ENCODE assay signal across 1 cellular context in genomic region chrX:154059231-154059630, GRCh38.
TF ChIP-seq lines count a peak whose summit lies in the region.

No MANE protein-coding gene starts in this region.

TF ChIP-seq in HepG2, 621 proteins besides CTCF, POLR2A, EP300 and RAD21:
- TF ChIP-seq ATF5 (CRISPR knock-in tag; IDR thresholded peaks at IDR 0.05; ENCODE audit: low read depth) = no peak
- no peak for TF ChIP-seq ZNF839 (CRISPR knock-in tag; IDR thresholded peaks at IDR 0.05; ENCODE audit: borderline replicate concordance)
- TF ChIP-seq CAMTA2 (CRISPR knock-in tag; IDR thresholded peaks at IDR 0.05; ENCODE audit: borderline replicate concordance) = no peak
- TF ChIP-seq ZNF276 (CRISPR knock-in tag; IDR thresholded peaks at IDR 0.05; ENCODE audit: low read depth) = no peak
- no peak for TF ChIP-seq MAZ (IDR thresholded peaks at IDR 0.05; ENCODE audit: borderline replicate concordance, low read depth, low read length)
- TF ChIP-seq MAZ (CRISPR knock-in tag; IDR thresholded peaks at IDR 0.05; ENCODE audit: low read depth) = no peak
- TF ChIP-seq ZNF782 (CRISPR knock-in tag; IDR thresholded peaks at IDR 0.05; ENCODE audit: borderline replicate concordance) = no peak
- no peak for TF ChIP-seq HBP1 (CRISPR knock-in tag; IDR thresholded peaks at IDR 0.05; ENCODE audit: low read depth)
- no peak for TF ChIP-seq ETS1 (CRISPR knock-in tag; IDR thresholded peaks at IDR 0.05)
- TF ChIP-seq FOSL2 (CRISPR knock-in tag; IDR thresholded peaks at IDR 0.05) = no peak
